1 cellular context compared by ENCODE assay signal in genomic region chr3:123448503-123449091, GRCh38.
A peak's percentile ranks its signal among the peaks of the same experiment; 100 is the strongest.
TF ChIP-seq lines count a peak whose summit lies in the region.

TSS of gene ADCY5 (minus strand) at chr3:123449090. CDS start at chr3:123448545, 545 bp downstream.

TF ChIP-seq in HEK293, 187 proteins besides CTCF, POLR2A, EP300 and RAD21 (continued from another document):
- 0 out of 2 replicates have a peak, but pooled peaks have one; percentile 4 for TF ChIP-seq ZNF202 (tag by site-specific recombination; IDR thresholded peaks at IDR 0.05; ENCODE audit: borderline replicate concordance)
- no peak for TF ChIP-seq FEZF1 (tag by site-specific recombination; IDR thresholded peaks at IDR 0.05)
- TF ChIP-seq, protein P1, sequence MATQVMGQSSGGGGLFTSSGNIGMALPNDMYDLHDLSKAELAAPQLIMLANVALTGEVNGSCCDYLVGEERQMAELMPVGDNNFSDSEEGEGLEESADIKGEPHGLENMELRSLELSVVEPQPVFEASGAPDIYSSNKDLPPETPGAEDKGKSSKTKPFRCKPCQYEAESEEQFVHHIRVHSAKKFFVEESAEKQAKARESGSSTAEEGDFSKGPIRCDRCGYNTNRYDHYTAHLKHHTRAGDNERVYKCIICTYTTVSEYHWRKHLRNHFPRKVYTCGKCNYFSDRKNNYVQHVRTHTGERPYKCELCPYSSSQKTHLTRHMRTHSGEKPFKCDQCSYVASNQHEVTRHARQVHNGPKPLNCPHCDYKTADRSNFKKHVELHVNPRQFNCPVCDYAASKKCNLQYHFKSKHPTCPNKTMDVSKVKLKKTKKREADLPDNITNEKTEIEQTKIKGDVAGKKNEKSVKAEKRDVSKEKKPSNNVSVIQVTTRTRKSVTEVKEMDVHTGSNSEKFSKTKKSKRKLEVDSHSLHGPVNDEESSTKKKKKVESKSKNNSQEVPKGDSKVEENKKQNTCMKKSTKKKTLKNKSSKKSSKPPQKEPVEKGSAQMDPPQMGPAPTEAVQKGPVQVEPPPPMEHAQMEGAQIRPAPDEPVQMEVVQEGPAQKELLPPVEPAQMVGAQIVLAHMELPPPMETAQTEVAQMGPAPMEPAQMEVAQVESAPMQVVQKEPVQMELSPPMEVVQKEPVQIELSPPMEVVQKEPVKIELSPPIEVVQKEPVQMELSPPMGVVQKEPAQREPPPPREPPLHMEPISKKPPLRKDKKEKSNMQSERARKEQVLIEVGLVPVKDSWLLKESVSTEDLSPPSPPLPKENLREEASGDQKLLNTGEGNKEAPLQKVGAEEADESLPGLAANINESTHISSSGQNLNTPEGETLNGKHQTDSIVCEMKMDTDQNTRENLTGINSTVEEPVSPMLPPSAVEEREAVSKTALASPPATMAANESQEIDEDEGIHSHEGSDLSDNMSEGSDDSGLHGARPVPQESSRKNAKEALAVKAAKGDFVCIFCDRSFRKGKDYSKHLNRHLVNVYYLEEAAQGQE (tag by site-specific recombination; IDR thresholded peaks at IDR 0.05) = no peak
- peak; percentile 86 for TF ChIP-seq ZBTB20 (tag by site-specific recombination; IDR thresholded peaks at IDR 0.05)
- TF ChIP-seq AEBP2 (tag by site-specific recombination; IDR thresholded peaks at IDR 0.05; ENCODE audit: borderline replicate concordance) = no peak
- TF ChIP-seq GLIS1 (tag by site-specific recombination; IDR thresholded peaks at IDR 0.05) = peak; percentile 54; the same call in 1 of the 2 replicates
- no peak for TF ChIP-seq HOXD13 (CRISPR knock-in tag; IDR thresholded peaks at IDR 0.05; ENCODE audit: borderline replicate concordance)
- TF ChIP-seq, protein P2, sequence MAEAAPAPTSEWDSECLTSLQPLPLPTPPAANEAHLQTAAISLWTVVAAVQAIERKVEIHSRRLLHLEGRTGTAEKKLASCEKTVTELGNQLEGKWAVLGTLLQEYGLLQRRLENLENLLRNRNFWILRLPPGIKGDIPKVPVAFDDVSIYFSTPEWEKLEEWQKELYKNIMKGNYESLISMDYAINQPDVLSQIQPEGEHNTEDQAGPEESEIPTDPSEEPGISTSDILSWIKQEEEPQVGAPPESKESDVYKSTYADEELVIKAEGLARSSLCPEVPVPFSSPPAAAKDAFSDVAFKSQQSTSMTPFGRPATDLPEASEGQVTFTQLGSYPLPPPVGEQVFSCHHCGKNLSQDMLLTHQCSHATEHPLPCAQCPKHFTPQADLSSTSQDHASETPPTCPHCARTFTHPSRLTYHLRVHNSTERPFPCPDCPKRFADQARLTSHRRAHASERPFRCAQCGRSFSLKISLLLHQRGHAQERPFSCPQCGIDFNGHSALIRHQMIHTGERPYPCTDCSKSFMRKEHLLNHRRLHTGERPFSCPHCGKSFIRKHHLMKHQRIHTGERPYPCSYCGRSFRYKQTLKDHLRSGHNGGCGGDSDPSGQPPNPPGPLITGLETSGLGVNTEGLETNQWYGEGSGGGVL (tag by site-specific recombination; IDR thresholded peaks at IDR 0.05) = 0 out of 2 replicates have a peak, but pooled peaks have one; percentile 32
- TF ChIP-seq GLIS2 (tag by site-specific recombination; IDR thresholded peaks at IDR 0.05) = peak; percentile 83; the same call in 1 of the 2 replicates
- TF ChIP-seq, protein P3, sequence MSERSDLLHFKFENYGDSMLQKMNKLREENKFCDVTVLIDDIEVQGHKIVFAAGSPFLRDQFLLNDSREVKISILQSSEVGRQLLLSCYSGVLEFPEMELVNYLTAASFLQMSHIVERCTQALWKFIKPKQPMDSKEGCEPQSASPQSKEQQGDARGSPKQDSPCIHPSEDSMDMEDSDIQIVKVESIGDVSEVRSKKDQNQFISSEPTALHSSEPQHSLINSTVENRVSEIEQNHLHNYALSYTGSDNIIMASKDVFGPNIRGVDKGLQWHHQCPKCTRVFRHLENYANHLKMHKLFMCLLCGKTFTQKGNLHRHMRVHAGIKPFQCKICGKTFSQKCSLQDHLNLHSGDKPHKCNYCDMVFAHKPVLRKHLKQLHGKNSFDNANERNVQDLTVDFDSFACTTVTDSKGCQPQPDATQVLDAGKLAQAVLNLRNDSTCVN (tag by site-specific recombination; optimal IDR thresholded peaks at IDR 0.05) = peak; percentile 59
- no peak for TF ChIP-seq ZNF76 (tag by site-specific recombination; IDR thresholded peaks at IDR 0.05; ENCODE audit: borderline replicate concordance, low read depth)
- TF ChIP-seq ZNF146 (tag by site-specific recombination; IDR thresholded peaks at IDR 0.05) = no peak
- TF ChIP-seq TCF7L2 (IDR thresholded peaks at IDR 0.05; ENCODE audit: borderline replicate concordance, low read depth, low read length) = no peak
- TF ChIP-seq ZNF335 (tag by site-specific recombination; conservative IDR thresholded peaks at IDR 0.05) = peak; percentile 59
- TF ChIP-seq ZNF423 (tag by site-specific recombination; IDR thresholded peaks at IDR 0.05) = 0 out of 2 replicates have a peak, but pooled peaks have one; percentile 0
TF ChIP-seq in HEK293: peak in this region for 16.
